7 cellular contexts compared by ENCODE assay signal in genomic region chr4:104211657-104212056, GRCh38.
"Had no signal": no experiment of that assay in that cellular context is flagged by ENCODE, and none has a peak within 500 bp of the region (broad histone marks: within the 10 kb centered on the region; RNA-seq: fewer than 3 reads in every experiment).

No MANE protein-coding gene starts in this region.

- H3K27ac ChIP-seq: GM23248 had no signal

- H3K4me3 ChIP-seq: GM23248 had no signal

- H3K9ac ChIP-seq: GM23248 had no signal

- H3K4me3 Mint-ChIP-seq: H9 had no signal

- DNase-seq: GM23248, GOT3, H9, HCEC 1CT, KG1 had no signal

- H3K27ac Mint-ChIP-seq: H9 had no signal

- H2AFZ ChIP-seq: GM23248 had no signal

- FAIRE-seq: H54, HTR-8/SVneo had no signal
